8 cellular contexts compared by ENCODE assay signal in the genomic region with DNA sequence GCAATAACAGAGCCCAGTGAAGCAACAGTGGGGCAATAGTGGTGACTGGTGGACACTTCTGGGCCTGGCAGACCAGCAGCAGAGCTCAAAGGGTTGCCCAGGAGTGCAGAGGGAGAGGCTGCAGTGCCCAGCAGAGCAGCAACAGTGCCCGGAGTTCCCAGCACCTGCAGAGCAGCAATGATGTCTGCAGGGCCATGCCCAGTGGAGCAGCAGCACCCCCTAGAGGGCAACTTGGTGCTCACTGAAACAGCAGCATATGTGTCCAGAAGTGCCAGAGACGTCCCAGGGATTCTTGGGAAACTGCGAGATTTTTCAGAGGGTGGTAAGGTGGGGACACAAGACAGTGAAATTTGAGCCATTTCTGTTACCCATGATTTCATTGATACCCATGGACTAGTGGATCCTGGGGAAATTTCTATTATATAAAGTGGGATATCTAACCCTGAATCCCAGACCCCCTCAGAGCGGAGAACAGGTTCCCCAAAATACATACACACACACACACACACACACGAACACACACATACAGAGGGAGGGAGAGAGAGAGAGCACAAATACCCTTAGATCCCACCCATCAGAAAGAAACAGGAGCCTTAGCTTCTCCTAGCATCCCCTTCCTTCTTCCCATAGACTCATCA.
DNase-seq lines count a peak whose midpoint lies in the region; ATAC-seq and TF ChIP-seq lines count a peak whose summit lies in the region.

No MANE protein-coding gene starts in this region.

- peak; percentile 67 for DNase-seq in DMS79 (lab: John Stamatoyannopoulos, UW)
- peak; percentile 36 for DNase-seq in HuH-7.5 (ENCODE audit: low spot score)
- DNase-seq in activated T-helper 9 cell treated with anti-CD3 and anti-CD28 coated beads, Interleukin-2, amount 50 U/mL, for 16 hours (ENCODE audit: low read depth), result peak; percentile 1
- DNase-seq in heart right ventricle, result peak; percentile 29 to 54
- peak; percentile 67 for DNase-seq in putamen (ENCODE audit: low spot score)
- DNase-seq in cerebellar nuclear complex (lab: John Stamatoyannopoulos, UW), result no peak

- H4K20me1 ChIP-seq in OCI-LY3 (ENCODE audit: insufficient read depth, low read length), result no peaks in the 10 kb centered on the region

- H3K79me2 ChIP-seq in OCI-LY3 (ENCODE audit: low read length), result no peaks in the 10 kb centered on the region

- H3K27me3 ChIP-seq in OCI-LY3 (ENCODE audit: low read depth, low read length), result peaks cover 7% of the 10 kb centered on the region; the same call in 1 of the 2 replicates
- H3K27me3 ChIP-seq in heart right ventricle, result peaks cover 0 to 47% (median 24%) of the 10 kb centered on the region in 7 donors

- peaks cover 5% of the 10 kb centered on the region for H3K4me1 ChIP-seq in OCI-LY3 (ENCODE audit: low read length)
- H3K4me1 ChIP-seq in heart right ventricle, result no peaks in the 10 kb centered on the region

- intact Hi-C loops in heart right ventricle (cut with DNase I), result loop anchor here in 9 of 10 donors (5.0 to 10.0 kb wide), 6 partner anchors 143 to 966 kb away; no protein-coding TSS in a partner anchor

- H3K9me3 ChIP-seq in OCI-LY3 (ENCODE audit: insufficient read depth, low read length) (no peaks in the 10 kb centered on the region), heart right ventricle (no peaks in the 10 kb centered on the region)

- 0 out of 2 replicates have a peak overlapping the region, but pooled peaks have one; percentile 30 for H3K4me2 ChIP-seq in OCI-LY3 (ENCODE audit: low read length)

- TF ChIP-seq CTCF in OCI-LY3 (IDR thresholded peaks at IDR 0.05; ENCODE audit: low read depth, low read length) (peak; percentile 82), heart right ventricle (IDR thresholded peaks at IDR 0.05) (peak; percentile 33 to 75 (median 69))

- H3K27ac ChIP-seq in OCI-LY3 (ENCODE audit: low read length), result no peak overlapping the region
- H3K27ac ChIP-seq in heart right ventricle, result no peak overlapping the region

- ATAC-seq in heart right ventricle (peak in 6 of 8 donors; percentile 49 to 75 (median 62)), GM18520 (IDR thresholded peaks at IDR 0.05; ENCODE audit: unreplicated experiment) (no peak)

- H3K36me3 ChIP-seq in OCI-LY3 (replicated peaks; ENCODE audit: low read depth, low read length) (no peaks in the 10 kb centered on the region), heart right ventricle (no peaks in the 10 kb centered on the region)

- H3K4me3 ChIP-seq in OCI-LY3 (ENCODE audit: low read length), result no peak overlapping the region
- no peak overlapping the region for H3K4me3 ChIP-seq in heart right ventricle

- H3K9ac ChIP-seq in OCI-LY3 (ENCODE audit: low read length), result no peak overlapping the region

- no peak overlapping the region for H2AFZ ChIP-seq in OCI-LY3 (ENCODE audit: low read depth, low read length)

- 21 to 22% methylated on average over 5 of the region's 5 CpGs for WGBS in heart right ventricle, 2 donors

Comparison
In these comparisons a context has a peak if more than half of its experiments do, and no peak if none do; other contexts are left out.
1. DNase-seq: peak in DMS79 (single experiment), HuH-7.5 (single experiment), activated T-helper 9 cell treated with anti-CD3 and anti-CD28 coated beads, Interleukin-2, amount 50 U/mL, for 16 hours (single experiment), heart right ventricle (2 of 2) and putamen (single experiment); none in cerebellar nuclear complex (0 of 2).